Comparison of ENCODE assay signal across 34 cellular contexts in genomic region chr20:31896049-31896448, GRCh38. TPM values are rescaled to one million over a fixed set of nuclear protein-coding genes. Genes with fewer than 3 reads are reported as not detected.
"Had no signal": no experiment of that assay in that cellular context is flagged by ENCODE, and none has a peak within 500 bp of the region (broad histone marks: within the 10 kb centered on the region; RNA-seq: fewer than 3 reads in every experiment).

No MANE protein-coding gene starts in this region.

- H3K9me3 ChIP-seq: adrenal gland, body of pancreas, lower lobe of right lung, mucosa of descending colon, right lobe of liver, stomach, thyroid gland had no signal

- H3K4me1 ChIP-seq: body of pancreas, right lobe of liver, thyroid gland had no signal

- ATAC-seq: activated CD4-positive, alpha-beta T cell treated with anti-CD3 and anti-CD28 coated beads for 36 hours; activated CD8-positive, alpha-beta memory T cell treated with anti-CD3 and anti-CD28 coated beads, Interleukin-2, amount 10 ng/mL, durations not matched to agents 7 days and 5 days; activated CD8-positive, alpha-beta T cell treated with anti-CD3 and anti-CD28 coated beads, Interleukin-2, amount 10 ng/mL, durations not matched to agents 7 days and 5 days; activated T-cell treated with anti-CD3 and anti-CD28 coated beads, Interleukin-2, amount 50 U/mL, for 72 hours; body of pancreas; left lobe of liver; stimulated activated effector memory CD8-positive, alpha-beta T cell treated with anti-CD3 and anti-CD28 coated beads, Interleukin-12 subunit alpha, Interleukin-12 subunit beta, amount 100 ng/mL, for 72 hours had no signal

- H3K4me3 Mint-ChIP-seq: activated CD4-positive, alpha-beta T cell treated with anti-CD3 and anti-CD28 coated beads for 36 hours; activated CD8-positive, alpha-beta memory T cell treated with anti-CD3 and anti-CD28 coated beads, Interleukin-2, amount 10 ng/mL, durations not matched to agents 7 days and 5 days; activated CD8-positive, alpha-beta T cell treated with anti-CD3 and anti-CD28 coated beads, Interleukin-2, amount 10 ng/mL, durations not matched to agents 7 days and 5 days; activated naive CD4-positive, alpha-beta T cell treated with anti-CD3 and anti-CD28 coated beads for 36 hours; activated naive CD8-positive, alpha-beta T cell treated with anti-CD3 and anti-CD28 coated beads for 36 hours; activated T-cell treated with anti-CD3 and anti-CD28 coated beads, Interleukin-2, amount 50 U/mL, for 72 hours; nephron; stimulated activated effector memory CD8-positive, alpha-beta T cell treated with anti-CD3 and anti-CD28 coated beads, Interleukin-12 subunit alpha, Interleukin-12 subunit beta, amount 100 ng/mL, for 72 hours; T-cell; T-helper 2 cell treated with Interferon-gamma antibody and Interleukin-4, amounts not matched to agents 5 μg/mL and 100 μg/mL, for 36 hours had no signal

- H3K9me3 Mint-ChIP-seq: activated naive CD4-positive, alpha-beta T cell treated with anti-CD3 and anti-CD28 coated beads for 36 hours; activated naive CD8-positive, alpha-beta T cell treated with anti-CD3 and anti-CD28 coated beads for 36 hours; activated T-cell treated with anti-CD3 and anti-CD28 coated beads, Interleukin-2, amount 50 U/mL, for 72 hours; stimulated activated effector memory CD8-positive, alpha-beta T cell treated with anti-CD3 and anti-CD28 coated beads, Interleukin-12 subunit alpha, Interleukin-12 subunit beta, amount 100 ng/mL, for 72 hours; T-helper 2 cell treated with Interferon-gamma antibody and Interleukin-4, amounts not matched to agents 5 μg/mL and 100 μg/mL, for 36 hours had no signal

- H3K27ac Mint-ChIP-seq: activated CD4-positive, alpha-beta T cell treated with anti-CD3 and anti-CD28 coated beads for 36 hours; activated CD8-positive, alpha-beta memory T cell treated with anti-CD3 and anti-CD28 coated beads, Interleukin-2, amount 10 ng/mL, durations not matched to agents 7 days and 5 days; activated CD8-positive, alpha-beta T cell treated with anti-CD3 and anti-CD28 coated beads, Interleukin-2, amount 10 ng/mL, durations not matched to agents 7 days and 5 days; activated naive CD4-positive, alpha-beta T cell treated with anti-CD3 and anti-CD28 coated beads for 36 hours; activated naive CD8-positive, alpha-beta T cell treated with anti-CD3 and anti-CD28 coated beads for 36 hours; activated T-cell treated with anti-CD3 and anti-CD28 coated beads, Interleukin-2, amount 50 U/mL, for 72 hours; stimulated activated effector memory CD8-positive, alpha-beta T cell treated with anti-CD3 and anti-CD28 coated beads, Interleukin-12 subunit alpha, Interleukin-12 subunit beta, amount 100 ng/mL, for 72 hours; T-cell; T-helper 2 cell treated with Interferon-gamma antibody and Interleukin-4, amounts not matched to agents 5 μg/mL and 100 μg/mL, for 36 hours had no signal

- H3K4me1 Mint-ChIP-seq: activated CD4-positive, alpha-beta T cell treated with anti-CD3 and anti-CD28 coated beads for 36 hours; activated naive CD8-positive, alpha-beta T cell treated with anti-CD3 and anti-CD28 coated beads for 36 hours; nephron; stimulated activated effector memory CD8-positive, alpha-beta T cell treated with anti-CD3 and anti-CD28 coated beads, Interleukin-12 subunit alpha, Interleukin-12 subunit beta, amount 100 ng/mL, for 72 hours had no signal

- DNase-seq: activated CD4-positive, alpha-beta T cell treated with anti-CD3 and anti-CD28 coated beads for 36 hours; activated CD4-positive, CD25-positive, alpha-beta regulatory T cell; activated CD8-positive, alpha-beta memory T cell treated with anti-CD3 and anti-CD28 coated beads, Interleukin-2, amount 10 ng/mL, durations not matched to agents 7 days and 5 days; activated CD8-positive, alpha-beta T cell treated with anti-CD3 and anti-CD28 coated beads, Interleukin-2, amount 10 ng/mL, durations not matched to agents 7 days and 5 days; activated naive CD4-positive, alpha-beta T cell treated with anti-CD3 and anti-CD28 coated beads for 36 hours; activated naive CD8-positive, alpha-beta T cell treated with anti-CD3 and anti-CD28 coated beads for 36 hours; activated T-cell treated with anti-CD3 and anti-CD28 coated beads for 4 hours; activated T-cell treated with anti-CD3 and anti-CD28 coated beads, Interleukin-2, amount 50 U/mL, for 72 hours; adrenal gland; aorta; body of pancreas; head of caudate nucleus; kidney glomerular epithelial cell; lower lobe of right lung; mucosa of descending colon; posterior cingulate gyrus; right lobe of liver; stimulated activated CD4-positive, alpha-beta T cell treated with anti-CD3 and anti-CD28 coated beads, Interleukin-12 subunit alpha, Interleukin-12 subunit beta, amount 100 ng/mL, for 4 hours; stimulated activated CD4-positive, alpha-beta T cell treated with anti-CD3 and anti-CD28 coated beads, Interleukin-4, amount 100 ng/mL, for 1 hour; stomach; T-cell; thyroid gland had no signal

- H3K4me3 ChIP-seq: adrenal gland, body of pancreas, cardiac muscle cell, coronary artery, lower lobe of right lung, mucosa of descending colon, right lobe of liver, stomach, thyroid gland had no signal

- H3K36me3 ChIP-seq: adrenal gland, cardiac muscle cell, lower lobe of right lung, right lobe of liver, stomach, thyroid gland had no signal

- H3K36me3 Mint-ChIP-seq: activated CD8-positive, alpha-beta memory T cell treated with anti-CD3 and anti-CD28 coated beads, Interleukin-2, amount 10 ng/mL, durations not matched to agents 7 days and 5 days; activated naive CD8-positive, alpha-beta T cell treated with anti-CD3 and anti-CD28 coated beads for 36 hours; stimulated activated effector memory CD8-positive, alpha-beta T cell treated with anti-CD3 and anti-CD28 coated beads, Interleukin-12 subunit alpha, Interleukin-12 subunit beta, amount 100 ng/mL, for 72 hours; T-cell had no signal

- H3K27me3 ChIP-seq: adrenal gland, body of pancreas, cardiac muscle cell, right lobe of liver, stomach, thyroid gland had no signal

- H3K27ac ChIP-seq: cardiac muscle cell, right lobe of liver had no signal

RNA-seq across cellular contexts. Expression of gene TTLL9, which starts 25.6 kb away (rescaled TPM):
- total RNA-seq: activated CD4-positive, alpha-beta T cell treated with anti-CD3 and anti-CD28 coated beads for 36 hours; activated CD8-positive, alpha-beta memory T cell treated with anti-CD3 and anti-CD28 coated beads, Interleukin-2, amount 10 ng/mL, durations not matched to agents 7 days and 5 days; activated CD8-positive, alpha-beta T cell treated with anti-CD3 and anti-CD28 coated beads, Interleukin-2, amount 10 ng/mL, durations not matched to agents 7 days and 5 days; activated naive CD4-positive, alpha-beta T cell treated with anti-CD3 and anti-CD28 coated beads for 36 hours; activated naive CD8-positive, alpha-beta T cell treated with anti-CD3 and anti-CD28 coated beads for 36 hours; activated T-cell treated with anti-CD3 and anti-CD28 coated beads, Interleukin-2, amount 50 U/mL, for 72 hours; endothelial cell of umbilical vein; fibroblast of lung; fibroblast of villous mesenchyme; left lobe of liver; myocyte; right lobe of liver had no signal

RNA-seq across cellular contexts. Expression of gene DUSP15, which starts 25.7 kb away (rescaled TPM):
- total RNA-seq: activated CD4-positive, alpha-beta T cell treated with anti-CD3 and anti-CD28 coated beads for 36 hours; activated CD8-positive, alpha-beta memory T cell treated with anti-CD3 and anti-CD28 coated beads, Interleukin-2, amount 10 ng/mL, durations not matched to agents 7 days and 5 days; activated CD8-positive, alpha-beta T cell treated with anti-CD3 and anti-CD28 coated beads, Interleukin-2, amount 10 ng/mL, durations not matched to agents 7 days and 5 days; activated naive CD4-positive, alpha-beta T cell treated with anti-CD3 and anti-CD28 coated beads for 36 hours; activated naive CD8-positive, alpha-beta T cell treated with anti-CD3 and anti-CD28 coated beads for 36 hours; activated T-cell treated with anti-CD3 and anti-CD28 coated beads, Interleukin-2, amount 50 U/mL, for 72 hours; endothelial cell of umbilical vein; fibroblast of lung; fibroblast of villous mesenchyme; T-cell had no signal

RNA-seq across cellular contexts. Expression of gene FOXS1, which starts 50.6 kb away (rescaled TPM):
- total RNA-seq: activated CD4-positive, alpha-beta T cell treated with anti-CD3 and anti-CD28 coated beads for 36 hours; activated CD8-positive, alpha-beta memory T cell treated with anti-CD3 and anti-CD28 coated beads, Interleukin-2, amount 10 ng/mL, durations not matched to agents 7 days and 5 days; activated CD8-positive, alpha-beta T cell treated with anti-CD3 and anti-CD28 coated beads, Interleukin-2, amount 10 ng/mL, durations not matched to agents 7 days and 5 days; activated naive CD4-positive, alpha-beta T cell treated with anti-CD3 and anti-CD28 coated beads for 36 hours; activated naive CD8-positive, alpha-beta T cell treated with anti-CD3 and anti-CD28 coated beads for 36 hours; activated T-cell treated with anti-CD3 and anti-CD28 coated beads, Interleukin-2, amount 50 U/mL, for 72 hours; endothelial cell of umbilical vein; left lobe of liver; mesenteric fat pad; T-cell; ureter had no signal
- polyA plus RNA-seq: fibroblast of lung had no signal
